ENCODE assay signal across 1 cellular context in genomic region chr11:61829806-61830205, GRCh38.
TF ChIP-seq lines count a peak whose summit lies in the region.

No MANE protein-coding gene starts in this region.

TF ChIP-seq in SK-N-SH, 30 proteins besides CTCF, POLR2A, EP300 and RAD21 (continued from another document):
- no peak for TF ChIP-seq REST (IDR thresholded peaks at IDR 0.05; ENCODE audit: low read depth, low read length)
- no peak for TF ChIP-seq IRF3 (IDR thresholded peaks at IDR 0.05; ENCODE audit: low read depth, low read length)
- TF ChIP-seq PBX3 (IDR thresholded peaks at IDR 0.05), result no peak
- TF ChIP-seq NFIC (IDR thresholded peaks at IDR 0.05; ENCODE audit: borderline replicate concordance), result no peak
- TF ChIP-seq FOXJ3 (CRISPR knock-in tag; IDR thresholded peaks at IDR 0.05), result no peak
- no peak for TF ChIP-seq RFX5 (IDR thresholded peaks at IDR 0.05; ENCODE audit: low read length)
- no peak for TF ChIP-seq GABPA (IDR thresholded peaks at IDR 0.05; ENCODE audit: low read depth)
